ENCODE assay signal across 10 cellular contexts in genomic region chr15:63597033-63597790, GRCh38. TPM values are rescaled to one million over a fixed set of nuclear protein-coding genes. Genes with fewer than 3 reads are reported as not detected.
DNase-seq lines count a peak whose midpoint lies in the region; ATAC-seq and TF ChIP-seq lines count a peak whose summit lies in the region.
"Had no signal": no experiment of that assay in that cellular context is flagged by ENCODE, and none has a peak within 500 bp of the region (broad histone marks: within the 10 kb centered on the region; RNA-seq: fewer than 3 reads in every experiment).

A gene with protein sequence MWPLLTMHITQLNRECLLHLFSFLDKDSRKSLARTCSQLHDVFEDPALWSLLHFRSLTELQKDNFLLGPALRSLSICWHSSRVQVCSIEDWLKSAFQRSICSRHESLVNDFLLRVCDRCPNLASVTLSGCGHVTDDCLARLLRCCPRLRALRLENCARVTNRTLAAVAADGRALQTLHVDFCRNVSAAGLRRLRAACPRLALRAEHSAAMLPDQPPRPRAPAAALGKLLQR (plus strand): TSS chr15:63597387. CDS start chr15:63597393, 6 bp downstream.

- TF ChIP-seq CTCF in lower lobe of right lung (IDR thresholded peaks at IDR 0.05) = no peak
- TF ChIP-seq CTCF in testis (IDR thresholded peaks at IDR 0.05) = no peak

- H3K4me1 ChIP-seq in lower lobe of right lung (peaks cover 49% of the 10 kb centered on the region), testis (peaks cover 31% of the 10 kb centered on the region)
- H3K4me1 ChIP-seq in effector memory CD4-positive, alpha-beta T cell (ENCODE audit: control insufficient read depth, insufficient read depth, low read length, poor library complexity, severe bottlenecking) = peaks cover 23% of the 10 kb centered on the region
- H3K4me1 ChIP-seq: parathyroid adenoma had no signal

- no peak for ATAC-seq in activated naive CD8-positive, alpha-beta T cell treated with anti-CD3 and anti-CD28 coated beads, Interleukin-2, amount 50 U/mL, for 24 hours
- no peak for ATAC-seq in lower lobe of right lung

- H3K27ac ChIP-seq in lower lobe of right lung (peak within 1 kb of the TSS; percentile 56), testis (peak within 1 kb of the TSS; percentile 53 to 89)
- no peak within 1 kb of the TSS for H3K27ac ChIP-seq in effector memory CD4-positive, alpha-beta T cell (ENCODE audit: insufficient read depth, low read length, poor library complexity, severe bottlenecking)
- H3K27ac ChIP-seq: parathyroid adenoma had no signal

- no peak within 1 kb of the TSS for H3K4me3 Mint-ChIP-seq in T-helper 1 cell treated with Interleukin-12 subunit alpha and Interleukin-12 subunit beta and Interleukin-4 antibody, amounts not matched to agents 30 μg/mL and 1 μg/mL, for 36 hours
- H3K4me3 Mint-ChIP-seq in activated naive CD8-positive, alpha-beta T cell treated with anti-CD3 and anti-CD28 coated beads, Interleukin-2, amount 50 U/mL, for 24 hours = no peak within 1 kb of the TSS

- whole genome bisulfite sequencing in testis, 2 donors = 37 to 52% methylated on average over 16 to 17 of the region's 23 CpGs

- no peaks in the 10 kb centered on the region for H3K27me3 ChIP-seq in lower lobe of right lung (ENCODE audit: low read depth)
- H3K27me3 ChIP-seq in testis = no peaks in the 10 kb centered on the region
- H3K27me3 ChIP-seq in effector memory CD4-positive, alpha-beta T cell (replicated peaks; ENCODE audit: control insufficient read depth, insufficient read depth, low read length, poor library complexity, severe bottlenecking) = no peaks in the 10 kb centered on the region

- TF ChIP-seq POLR2A in testis (IDR thresholded peaks at IDR 0.05) = no peak

- H3K9me3 Mint-ChIP-seq in T-helper 1 cell treated with Interleukin-12 subunit alpha and Interleukin-12 subunit beta and Interleukin-4 antibody, amounts not matched to agents 30 μg/mL and 1 μg/mL, for 36 hours = no peaks in the 10 kb centered on the region
- H3K9me3 Mint-ChIP-seq in activated naive CD8-positive, alpha-beta T cell treated with anti-CD3 and anti-CD28 coated beads, Interleukin-2, amount 50 U/mL, for 24 hours = no peaks in the 10 kb centered on the region

- intact Hi-C loops in lower lobe of right lung (cut with DNase I) (no loop called here), testis (cut with DNase I; ENCODE audit: low total_unique reads) (loop anchor here (5.0 kb wide), 1 partner anchor 95 kb away; the partner anchor contains the start of gene USP3)

- peaks cover 38% of the 10 kb centered on the region for H3K4me1 Mint-ChIP-seq in T-helper 1 cell treated with Interleukin-12 subunit alpha and Interleukin-12 subunit beta and Interleukin-4 antibody, amounts not matched to agents 30 μg/mL and 1 μg/mL, for 36 hours (ENCODE audit: low read depth)
- H3K4me1 Mint-ChIP-seq in activated naive CD8-positive, alpha-beta T cell treated with anti-CD3 and anti-CD28 coated beads, Interleukin-2, amount 50 U/mL, for 24 hours = peaks cover 72% of the 10 kb centered on the region

- DNase-seq in T-helper 1 cell (no peak), lower lobe of right lung (peak; percentile 61), testis (peak; percentile 63)
- no peak for DNase-seq in activated naive CD8-positive, alpha-beta T cell treated with anti-CD3 and anti-CD28 coated beads, Interleukin-2, amount 50 U/mL, for 24 hours
- no peak for DNase-seq in stimulated activated CD4-positive, alpha-beta T cell treated with anti-CD3 and anti-CD28 coated beads, Interleukin-4, amount 100 ng/mL, for 24 hours
- no peak for DNase-seq in stimulated activated CD4-positive, alpha-beta T cell treated with anti-CD3 and anti-CD28 coated beads, Interleukin-12 subunit alpha, Interleukin-12 subunit beta, amount 100 ng/mL, for 4 hours
- no peak for DNase-seq in effector memory CD4-positive, alpha-beta T cell
- DNase-seq: ACHN had no signal

- no peaks in the 10 kb centered on the region for H3K9me3 ChIP-seq in lower lobe of right lung
- H3K9me3 ChIP-seq in testis = no peaks in the 10 kb centered on the region
- no peaks in the 10 kb centered on the region for H3K9me3 ChIP-seq in effector memory CD4-positive, alpha-beta T cell (ENCODE audit: control insufficient read depth, low read length)

- H3K27ac Mint-ChIP-seq in T-helper 1 cell treated with Interleukin-12 subunit alpha and Interleukin-12 subunit beta and Interleukin-4 antibody, amounts not matched to agents 30 μg/mL and 1 μg/mL, for 36 hours = peak within 1 kb of the TSS; percentile 1
- H3K27ac Mint-ChIP-seq in activated naive CD8-positive, alpha-beta T cell treated with anti-CD3 and anti-CD28 coated beads, Interleukin-2, amount 50 U/mL, for 24 hours = peak within 1 kb of the TSS; percentile 68

- peaks cover 18% of the 10 kb centered on the region for H3K36me3 Mint-ChIP-seq in T-helper 1 cell treated with Interleukin-12 subunit alpha and Interleukin-12 subunit beta and Interleukin-4 antibody, amounts not matched to agents 30 μg/mL and 1 μg/mL, for 36 hours (ENCODE audit: low read depth)
- H3K36me3 Mint-ChIP-seq in activated naive CD8-positive, alpha-beta T cell treated with anti-CD3 and anti-CD28 coated beads, Interleukin-2, amount 50 U/mL, for 24 hours (ENCODE audit: low read depth) = peaks cover 18% of the 10 kb centered on the region

- H3K36me3 ChIP-seq in lower lobe of right lung (peaks cover 16% of the 10 kb centered on the region), testis (ENCODE audit: low read depth, missing control alignments) (no peaks in the 10 kb centered on the region)
- H3K36me3 ChIP-seq in effector memory CD4-positive, alpha-beta T cell (ENCODE audit: control insufficient read depth, insufficient read depth, low read length) = no peaks in the 10 kb centered on the region

- peak within 1 kb of the TSS; percentile 27 for H3K4me3 ChIP-seq in lower lobe of right lung
- peak within 1 kb of the TSS; percentile 26 to 29 for H3K4me3 ChIP-seq in testis
- H3K4me3 ChIP-seq in effector memory CD4-positive, alpha-beta T cell (ENCODE audit: insufficient read depth, low read depth, low read length, poor library complexity, severe bottlenecking) = no peak within 1 kb of the TSS

- no peaks in the 10 kb centered on the region for H3K27me3 Mint-ChIP-seq in T-helper 1 cell treated with Interleukin-12 subunit alpha and Interleukin-12 subunit beta and Interleukin-4 antibody, amounts not matched to agents 30 μg/mL and 1 μg/mL, for 36 hours (ENCODE audit: low read depth)
- no peaks in the 10 kb centered on the region for H3K27me3 Mint-ChIP-seq in activated naive CD8-positive, alpha-beta T cell treated with anti-CD3 and anti-CD28 coated beads, Interleukin-2, amount 50 U/mL, for 24 hours

RNA-seq across cellular contexts. Expression of the gene that starts here (rescaled TPM):
- total RNA-seq in lower lobe of right lung (1.4 TPM), testis (10 to 100 TPM; 11.6 to 14.3 TPM)
- 3.2 TPM for polyA plus RNA-seq in testis (ENCODE audit: insufficient read depth, low read depth, low replicate concordance)

Comparison
In these comparisons a context has a peak if more than half of its experiments do, and no peak if none do; other contexts are left out.
1. DNase-seq: peak in lower lobe of right lung (single experiment) and testis (single experiment); none in T-helper 1 cell (0 of 5), activated naive CD8-positive, alpha-beta T cell treated with anti-CD3 and anti-CD28 coated beads, Interleukin-2, amount 50 U/mL, for 24 hours (single experiment), stimulated activated CD4-positive, alpha-beta T cell treated with anti-CD3 and anti-CD28 coated beads, Interleukin-4, amount 100 ng/mL, for 24 hours (single experiment), stimulated activated CD4-positive, alpha-beta T cell treated with anti-CD3 and anti-CD28 coated beads, Interleukin-12 subunit alpha, Interleukin-12 subunit beta, amount 100 ng/mL, for 4 hours (single experiment) and effector memory CD4-positive, alpha-beta T cell (0 of 3).